In the genomic region with DNA sequence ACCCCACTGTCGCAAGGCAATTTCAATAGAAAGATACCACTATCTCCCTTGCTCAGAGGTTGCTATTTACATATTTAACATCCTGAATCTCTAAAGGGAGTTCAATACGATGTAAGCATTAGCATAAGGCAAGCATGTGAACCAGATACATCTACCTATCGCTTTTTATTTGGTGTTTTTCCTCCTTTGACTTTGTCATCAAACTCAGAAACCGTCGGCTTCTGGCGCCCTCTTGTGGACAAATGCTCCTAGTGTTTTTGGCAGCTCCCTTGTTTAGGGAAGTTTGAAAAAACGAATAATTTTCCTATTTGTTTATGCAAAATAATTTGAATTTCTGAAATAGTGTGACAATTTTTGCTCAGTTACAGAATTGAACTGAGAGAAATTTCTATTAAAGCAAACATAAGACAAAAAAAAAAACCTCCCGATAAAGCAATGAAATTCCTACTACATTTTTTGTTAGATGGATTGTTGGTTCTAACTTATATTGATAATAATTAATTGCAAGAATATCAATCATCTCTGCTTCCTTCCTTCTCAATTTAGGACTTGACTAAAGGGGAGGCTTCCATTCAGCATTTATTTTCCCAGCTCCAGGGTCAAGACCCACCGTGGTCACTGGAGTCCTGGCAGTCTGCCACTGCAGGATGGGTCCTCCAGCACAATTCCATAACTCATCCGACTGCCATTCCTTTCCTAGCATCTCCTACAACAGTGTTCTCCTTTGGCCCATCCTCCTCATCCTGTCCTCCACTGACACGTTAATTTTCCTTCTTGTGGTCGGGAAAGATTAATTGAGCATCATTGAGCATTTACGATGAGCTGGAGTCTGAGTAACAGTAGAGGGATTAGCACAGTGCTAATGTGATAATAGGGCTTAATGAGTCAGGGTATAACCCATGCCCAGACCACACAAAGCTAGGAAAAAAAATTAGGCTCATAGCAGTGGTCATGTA, we compare ENCODE assay signal across 9 cellular contexts.
DNase-seq lines count a peak whose midpoint lies in the region; ATAC-seq, FAIRE-seq and TF ChIP-seq lines count a peak whose summit lies in the region.
"Had no signal": no experiment of that assay in that cellular context is flagged by ENCODE, and none has a peak within 500 bp of the region (broad histone marks: within the 10 kb centered on the region; RNA-seq: fewer than 3 reads in every experiment).

No MANE protein-coding gene starts in this region.

- no peaks in the 10 kb centered on the region for H3K27me3 ChIP-seq in endothelial cell of umbilical vein (ENCODE audit: control insufficient read depth in 2 of 2, insufficient read depth in 2 of 2, low read length in 2 of 2)

- no peaks in the 10 kb centered on the region for H3K36me3 ChIP-seq in endothelial cell of umbilical vein (ENCODE audit: control insufficient read depth in 2 of 2, extremely low read depth in 1 of 2, insufficient read depth in 2 of 2, low read length in 2 of 2)

- no peaks in the 10 kb centered on the region for H3K9me3 Mint-ChIP-seq in activated CD8-positive, alpha-beta memory T cell treated with anti-CD3 and anti-CD28 coated beads, Interleukin-2, amount 10 ng/mL, durations not matched to agents 7 days and 5 days (ENCODE audit: low read depth)
- H3K9me3 Mint-ChIP-seq: activated naive CD4-positive, alpha-beta T cell treated with anti-CD3 and anti-CD28 coated beads, Interleukin-2, amount 50 U/mL, for 24 hours had no signal

- dilution Hi-C loops in endothelial cell of umbilical vein (cut with MboI; ENCODE audit: extremely low pct_ligation_motif_present, low sequenced_read_pairs), result no loop called here

- H3K4me3 ChIP-seq in endothelial cell of umbilical vein (replicated peaks in 1 of 3; ENCODE audit: insufficient read depth in 1 of 3, low read depth in 1 of 3, low read length in 3 of 3), result no peak overlapping the region

- peaks cover 3% of the 10 kb centered on the region for H3K4me1 ChIP-seq in endothelial cell of umbilical vein (ENCODE audit: control insufficient read depth, extremely low read depth, insufficient read depth, low read length)

- no peak overlapping the region for H3K27ac ChIP-seq in endothelial cell of umbilical vein (ENCODE audit: insufficient read depth, low read depth, low read length)

- no peak overlapping the region for H3K4me3 Mint-ChIP-seq in activated CD8-positive, alpha-beta memory T cell treated with anti-CD3 and anti-CD28 coated beads, Interleukin-2, amount 10 ng/mL, durations not matched to agents 7 days and 5 days
- H3K4me3 Mint-ChIP-seq: activated naive CD4-positive, alpha-beta T cell treated with anti-CD3 and anti-CD28 coated beads, Interleukin-2, amount 50 U/mL, for 24 hours had no signal

- no peaks in the 10 kb centered on the region for H3K9me1 ChIP-seq in endothelial cell of umbilical vein (replicated peaks; ENCODE audit: control insufficient read depth, extremely low read depth, insufficient read depth, low read length)

- no TSS peak for BruUV-seq in endothelial cell of umbilical vein (replicated peaks; lab: Mats Ljungman, UMichigan)

- peaks cover 6% of the 10 kb centered on the region for H3K4me1 Mint-ChIP-seq in activated CD8-positive, alpha-beta memory T cell treated with anti-CD3 and anti-CD28 coated beads, Interleukin-2, amount 10 ng/mL, durations not matched to agents 7 days and 5 days

- CTCF ChIA-PET in activated CD8-positive, alpha-beta memory T cell treated with anti-CD3 and anti-CD28 coated beads, Interleukin-2, amount 10 ng/mL, durations not matched to agents 7 days and 5 days (lab: Charles Lee), result interaction anchor here (0.7 to 3.6 kb wide), 27 partner anchors 9 to 293 kb away, joined by 3 to 30 read pairs (median 4); partner anchors contain the start of gene RGMB
- CTCF ChIA-PET in endothelial cell of umbilical vein (lab: Charles Lee), result interaction anchor here (0.7 to 3.8 kb wide), 31 partner anchors 10 to 1830 kb away, joined by 3 to 47 read pairs (median 4); partner anchors contain the start of gene CHD1

- ATAC-seq in GM19328 (IDR thresholded peaks at IDR 0.05; ENCODE audit: unreplicated experiment) (peak; percentile 47), HG03571 (IDR thresholded peaks at IDR 0.05; ENCODE audit: unreplicated experiment) (peak; percentile 61)
- ATAC-seq in activated CD8-positive, alpha-beta memory T cell treated with anti-CD3 and anti-CD28 coated beads, Interleukin-2, amount 10 ng/mL, durations not matched to agents 7 days and 5 days, result peak; percentile 63

- no peaks in the 10 kb centered on the region for H4K20me1 ChIP-seq in endothelial cell of umbilical vein (replicated peaks; ENCODE audit: control insufficient read depth, extremely low read depth, insufficient read depth, low read length)

- intact Hi-C loops in endothelial cell of umbilical vein (cut with micrococcal nuclease), result loop anchor here (1.0 to 5.0 kb wide), 5 partner anchors 28 to 288 kb away; partner anchors contain the start of genes CHD1 and RGMB

- H3K9me3 ChIP-seq in endothelial cell of umbilical vein (replicated peaks; ENCODE audit: control insufficient read depth, insufficient read depth, low read length), result no peaks in the 10 kb centered on the region

- H3K36me3 Mint-ChIP-seq in activated CD8-positive, alpha-beta memory T cell treated with anti-CD3 and anti-CD28 coated beads, Interleukin-2, amount 10 ng/mL, durations not matched to agents 7 days and 5 days, result no peaks in the 10 kb centered on the region
- H3K36me3 Mint-ChIP-seq: activated naive CD4-positive, alpha-beta T cell treated with anti-CD3 and anti-CD28 coated beads, Interleukin-2, amount 50 U/mL, for 24 hours had no signal

- POLR2A ChIA-PET in endothelial cell of umbilical vein (lab: Charles Lee), result no interaction called here

- DNase-seq in CD1c-positive myeloid dendritic cell (ENCODE audit: extremely low spot score), result peak; percentile 89
- peak; percentile 55 for DNase-seq in NOMO-1 treated with dmso at 0.1 percent for 144 hours (lab: John Stamatoyannopoulos, UW; ENCODE audit: unreplicated experiment)
- peak; percentile 89 for DNase-seq in activated CD8-positive, alpha-beta memory T cell treated with anti-CD3 and anti-CD28 coated beads, Interleukin-2, amount 10 ng/mL, durations not matched to agents 7 days and 5 days
- peak; percentile 77 for DNase-seq in endothelial cell of umbilical vein (ENCODE audit: low read depth, low spot score)
- DNase-seq in mucosa of gallbladder (ENCODE audit: low spot score), result peak; percentile 80
- DNase-seq in stimulated activated CD8-positive, alpha-beta memory T cell treated with anti-CD3 and anti-CD28 coated beads, Interleukin-4, amount 100 ng/mL, for 48 hours, result peak; percentile 93

- no peaks in the 10 kb centered on the region for H3K79me2 ChIP-seq in endothelial cell of umbilical vein (ENCODE audit: control insufficient read depth, insufficient read depth, low read length)

- TF ChIP-seq CTCF in endothelial cell of umbilical vein (IDR thresholded peaks at IDR 0.05; ENCODE audit: extremely low read depth in 1 of 2, insufficient read depth in 1 of 2, low read depth in 1 of 2, low read length in 2 of 2), result peak; percentile 64 to 86

- peak overlapping the region; percentile 78 for H2AFZ ChIP-seq in endothelial cell of umbilical vein (ENCODE audit: low read depth, low read length)

- peak overlapping the region; percentile 58 for H3K4me2 ChIP-seq in endothelial cell of umbilical vein (ENCODE audit: insufficient read depth, low read length)

- no peak overlapping the region for H3K9ac ChIP-seq in endothelial cell of umbilical vein (replicated peaks; ENCODE audit: extremely low read depth, insufficient read depth, low read length)

- TF ChIP-seq POLR2A in endothelial cell of umbilical vein (IDR thresholded peaks at IDR 0.05; ENCODE audit: low read depth, low read length), result no peak

- H3K27me3 Mint-ChIP-seq in activated CD8-positive, alpha-beta memory T cell treated with anti-CD3 and anti-CD28 coated beads, Interleukin-2, amount 10 ng/mL, durations not matched to agents 7 days and 5 days, result peaks cover 10% of the 10 kb centered on the region
- H3K27me3 Mint-ChIP-seq: activated naive CD4-positive, alpha-beta T cell treated with anti-CD3 and anti-CD28 coated beads, Interleukin-2, amount 50 U/mL, for 24 hours had no signal

- no peak overlapping the region for H3K27ac Mint-ChIP-seq in activated CD8-positive, alpha-beta memory T cell treated with anti-CD3 and anti-CD28 coated beads, Interleukin-2, amount 10 ng/mL, durations not matched to agents 7 days and 5 days
- H3K27ac Mint-ChIP-seq: activated naive CD4-positive, alpha-beta T cell treated with anti-CD3 and anti-CD28 coated beads, Interleukin-2, amount 50 U/mL, for 24 hours had no signal

- FAIRE-seq in endothelial cell of umbilical vein (lab: Jason Lieb, UNC), result peak; percentile 85

TF ChIP-seq in endothelial cell of umbilical vein, 7 proteins besides CTCF, POLR2A, EP300 and RAD21:
- TF ChIP-seq JUN (IDR thresholded peaks at IDR 0.05; ENCODE audit: borderline replicate concordance, insufficient read depth, insufficient read length, low read depth) (no peak), FOS (IDR thresholded peaks at IDR 0.05; ENCODE audit: borderline replicate concordance, insufficient read depth, low read length) (no peak), GATA2 (IDR thresholded peaks at IDR 0.05; ENCODE audit: insufficient read depth, insufficient read length, low read depth, low read length) (no peak), MAX (IDR thresholded peaks at IDR 0.05; ENCODE audit: insufficient read depth, insufficient read length) (no peak), POLR2AphosphoS5 (IDR thresholded peaks at IDR 0.05; ENCODE audit: insufficient read depth, low read depth, low read length) (no peak)
